Comparison of ENCODE assay signal across 8 cellular contexts in genomic region chr3:38346584-38347410, GRCh38. TPM values are rescaled to one million over a fixed set of nuclear protein-coding genes. Genes with fewer than 3 reads are reported as not detected.
DNase-seq lines count a peak whose midpoint lies in the region; ATAC-seq and TF ChIP-seq lines count a peak whose summit lies in the region.

XYLB (plus strand) TSS chr3:38346785; CDS start chr3:38346869, 84 bp downstream.

- no peaks in the 10 kb centered on the region for H3K36me3 Mint-ChIP-seq in CD8-positive, alpha-beta memory T cell

- peaks cover 0 to 10% (median 2%) of the 10 kb centered on the region in 3 donors for H3K4me1 Mint-ChIP-seq in CD8-positive, alpha-beta memory T cell

- no peaks in the 10 kb centered on the region for H3K9me3 ChIP-seq in CD8-positive, alpha-beta memory T cell (ENCODE audit: low read length)
- H3K9me3 ChIP-seq in NT2/D1 (ENCODE audit: insufficient read depth, low read length) (0 out of 2 replicates have a peak, but pooled peaks cover 8% of the 10 kb centered on the region), mucosa of stomach (ENCODE audit: control insufficient read depth, low read length) (no peaks in the 10 kb centered on the region)

- POLR2A ChIA-PET in CD8-positive, alpha-beta memory T cell (lab: Charles Lee): interaction anchor here (0.6 kb wide), 1 partner anchor 19 kb away, joined by 5 read pairs; no protein-coding TSS in a partner anchor

- ATAC-seq in HG03442 (IDR thresholded peaks at IDR 0.05; ENCODE audit: unreplicated experiment): peak; percentile 97

- peak within 1 kb of the TSS; percentile 74 to 93 (median 83) for H3K4me3 Mint-ChIP-seq in CD8-positive, alpha-beta memory T cell

- peak; percentile 27 for TF ChIP-seq POLR2A in erythroblast (IDR thresholded peaks at IDR 0.05; ENCODE audit: low read length)

- H3K27ac ChIP-seq in CD8-positive, alpha-beta memory T cell (ENCODE audit: low read depth, low read length): peak within 1 kb of the TSS; percentile 63

- H3K36me3 ChIP-seq in CD8-positive, alpha-beta memory T cell (ENCODE audit: insufficient read depth, low read length): no peaks in the 10 kb centered on the region
- H3K36me3 ChIP-seq in NT2/D1 (ENCODE audit: insufficient read depth, insufficient read length, low read length) (peaks cover 19% of the 10 kb centered on the region), mucosa of stomach (ENCODE audit: control insufficient read depth, insufficient read depth, low read length) (no peaks in the 10 kb centered on the region)

- peak; percentile 54 to 77 (median 65) for DNase-seq in CD8-positive, alpha-beta memory T cell
- DNase-seq in GM19240 (ENCODE audit: insufficient read length, low spot score) (peak; percentile 81), NT2/D1 (ENCODE audit: low read depth, low spot score) (peak; percentile 66), erythroblast (lab: John Stamatoyannopoulos, UW) (peak; percentile 89 to 91)
- DNase-seq in activated CD8-positive, alpha-beta memory T cell treated with anti-CD3 and anti-CD28 coated beads, Interleukin-2, amount 50 U/mL, for 48 hours: peak; percentile 90
- peak; percentile 88 for DNase-seq in stimulated activated CD8-positive, alpha-beta memory T cell treated with anti-CD3 and anti-CD28 coated beads, Interleukin-4, amount 100 ng/mL, for 48 hours

- no peaks in the 10 kb centered on the region for H3K4me1 ChIP-seq in CD8-positive, alpha-beta memory T cell (ENCODE audit: insufficient read depth, low read length)
- H3K4me1 ChIP-seq in NT2/D1 (ENCODE audit: insufficient read depth, insufficient read length) (peaks cover 4% of the 10 kb centered on the region), mucosa of stomach (ENCODE audit: control insufficient read depth, insufficient read depth, low read length) (peaks cover 8% of the 10 kb centered on the region)

- peaks cover 0 to 6% of the 10 kb centered on the region in 2 donors for H3K27me3 Mint-ChIP-seq in CD8-positive, alpha-beta memory T cell

- no peaks in the 10 kb centered on the region for H3K27me3 ChIP-seq in CD8-positive, alpha-beta memory T cell (ENCODE audit: insufficient read depth, low read length, poor library complexity, severe bottlenecking)
- H3K27me3 ChIP-seq in NT2/D1 (ENCODE audit: insufficient read depth, insufficient read length) (peaks cover 9% of the 10 kb centered on the region), mucosa of stomach (ENCODE audit: control insufficient read depth, insufficient read depth, low read length) (no peaks in the 10 kb centered on the region)

- H3K9ac ChIP-seq in NT2/D1 (ENCODE audit: insufficient read length, low read depth) (peak within 1 kb of the TSS; percentile 96), mucosa of stomach (ENCODE audit: low read length) (peak within 1 kb of the TSS; percentile 74)

- CTCF ChIA-PET in CD8-positive, alpha-beta memory T cell (lab: Charles Lee): interaction anchor here (0.6 to 3.3 kb wide), 43 partner anchors 8 to 389 kb away, joined by 3 to 83 read pairs (median 4); partner anchors contain the start of genes ACAA1, EXOG and OXSR1

- H3K4me3 ChIP-seq in CD8-positive, alpha-beta memory T cell (ENCODE audit: low read length): peak within 1 kb of the TSS; percentile 59
- peak within 1 kb of the TSS; percentile 82 for H3K4me3 ChIP-seq in NT2/D1 (ENCODE audit: insufficient read length, low read depth)
- H3K4me3 ChIP-seq in mucosa of stomach (ENCODE audit: low read length): peak within 1 kb of the TSS; percentile 27

- H3K9me3 Mint-ChIP-seq in CD8-positive, alpha-beta memory T cell: no peaks in the 10 kb centered on the region

- H3K27ac Mint-ChIP-seq in CD8-positive, alpha-beta memory T cell: peak within 1 kb of the TSS in 3 of 8 donors; percentile 45 to 81 (median 66)

RNA-seq across cellular contexts. Expression of gene XYLB, which starts in this region (rescaled TPM):
- total RNA-seq in CD8-positive, alpha-beta memory T cell: 1 to 10 TPM; 5.7 to 6.2 TPM
- 0.15 TPM for polyA plus RNA-seq in CD8-positive, alpha-beta memory T cell

Comparison
In these comparisons a context has a peak if more than half of its experiments do, and no peak if none do; other contexts are left out.
1. Peak in every context shown above with its lines: DNase-seq, ATAC-seq, H3K4me3 ChIP-seq and H3K27ac ChIP-seq.
2. H3K4me3 ChIP-seq: peak in every context shown above with its lines; median percentile 82 in NT2/D1; 59 in CD8-positive, alpha-beta memory T cell; 27 in mucosa of stomach.